ENCODE assay signal across 23 cellular contexts in genomic region chr11:40921256-40921655, GRCh38.
"Had no signal": no experiment of that assay in that cellular context is flagged by ENCODE, and none has a peak within 500 bp of the region (broad histone marks: within the 10 kb centered on the region; RNA-seq: fewer than 3 reads in every experiment).

No MANE protein-coding gene starts in this region.

- H3K4me3 ChIP-seq: neural progenitor cell, ovary, psoas muscle, right lobe of liver, sigmoid colon, stomach, thoracic aorta, thyroid gland, tibial nerve, upper lobe of left lung, vagina had no signal

- H3K9me3 ChIP-seq: ovary, psoas muscle, right lobe of liver, sigmoid colon, stomach, thoracic aorta, thyroid gland, tibial nerve, upper lobe of left lung, vagina had no signal

- DNase-seq: natural killer cell; occipital lobe; ovary; posterior cingulate gyrus; psoas muscle; right cardiac atrium; right lobe of liver; sigmoid colon; small intestine; stimulated activated CD4-positive, alpha-beta T cell treated with anti-CD3 and anti-CD28 coated beads, Interleukin-15, amount 100 ng/mL, for 24 hours; stimulated activated CD4-positive, alpha-beta T cell treated with anti-CD3 and anti-CD28 coated beads, Interleukin-2, amount 100 ng/mL, for 24 hours; stimulated activated CD4-positive, alpha-beta T cell treated with anti-CD3 and anti-CD28 coated beads, Interleukin-2, amount 100 ng/mL, for 48 hours; stimulated activated CD4-positive, alpha-beta T cell treated with anti-CD3 and anti-CD28 coated beads, Interleukin-4, amount 100 ng/mL, for 24 hours; stimulated activated naive B cell treated with anti-CD40 and anti-IgM and Interleukin-4, amounts not matched to agents 10 μg/mL and 1 μg/mL and 100 μg/mL, for 72 hours; stimulated activated naive CD4-positive, alpha-beta T cell treated with Interleukin-2 at 50 U/mL for 16 hours; stomach; thyroid gland; trophoblast cell; upper lobe of left lung had no signal

- H3K27me3 ChIP-seq: neural progenitor cell, ovary, right lobe of liver, sigmoid colon, stomach, thyroid gland, tibial nerve, upper lobe of left lung, vagina had no signal

- H3K36me3 ChIP-seq: neural progenitor cell, ovary, right lobe of liver, sigmoid colon, stomach, thoracic aorta, thyroid gland, tibial nerve, upper lobe of left lung, vagina had no signal
